8 cellular contexts compared by ENCODE assay signal in genomic region chr11:120168108-120168959, GRCh38. TPM values are rescaled to one million over a fixed set of nuclear protein-coding genes. Genes with fewer than 3 reads are reported as not detected.
A peak's percentile ranks its signal among the peaks of the same experiment; 100 is the strongest.
DNase-seq lines count a peak whose midpoint lies in the region; ATAC-seq and TF ChIP-seq lines count a peak whose summit lies in the region.

No MANE protein-coding gene starts in this region.

- POLR2A ChIA-PET in activated CD8-positive, alpha-beta T cell treated with anti-CD3 and anti-CD28 coated beads, Interleukin-2, amount 10 ng/mL, durations not matched to agents 7 days and 5 days (lab: Charles Lee) = no interaction called here

- no peaks in the 10 kb centered on the region for H3K9me3 Mint-ChIP-seq in activated CD8-positive, alpha-beta T cell treated with anti-CD3 and anti-CD28 coated beads, Interleukin-2, amount 10 ng/mL, durations not matched to agents 7 days and 5 days (ENCODE audit: insufficient read depth)

- H3K27me3 ChIP-seq in sigmoid colon = peaks cover 5 to 38% (median 12%) of the 10 kb centered on the region in 3 donors

- in situ Hi-C loops in GM13976 (cut with MboI; ENCODE audit: low sequenced_read_pairs, unreplicated experiment) = no loop called here

- TF ChIP-seq POLR2A in sigmoid colon (IDR thresholded peaks at IDR 0.05) = no peak

- H3K36me3 Mint-ChIP-seq in activated CD8-positive, alpha-beta T cell treated with anti-CD3 and anti-CD28 coated beads, Interleukin-2, amount 10 ng/mL, durations not matched to agents 7 days and 5 days (ENCODE audit: low read depth) = no peaks in the 10 kb centered on the region

- H3K4me3 Mint-ChIP-seq in activated CD8-positive, alpha-beta T cell treated with anti-CD3 and anti-CD28 coated beads, Interleukin-2, amount 10 ng/mL, durations not matched to agents 7 days and 5 days = peak overlapping the region; percentile 59

- no peak for ATAC-seq in activated CD8-positive, alpha-beta T cell treated with anti-CD3 and anti-CD28 coated beads, Interleukin-2, amount 10 ng/mL, durations not matched to agents 7 days and 5 days
- no peak for ATAC-seq in left ventricle myocardium superior

- CTCF ChIA-PET in activated CD8-positive, alpha-beta T cell treated with anti-CD3 and anti-CD28 coated beads, Interleukin-2, amount 10 ng/mL, durations not matched to agents 7 days and 5 days (lab: Charles Lee) = interaction anchor here (0.7 to 5.8 kb wide), 23 partner anchors 8 to 155 kb away, joined by 3 to 63 read pairs (median 5); no protein-coding TSS in a partner anchor

- H3K4me3 ChIP-seq in sigmoid colon = peak overlapping the region; percentile 31 to 58 (median 47)

- peaks cover 0 to 18% (median 18%) of the 10 kb centered on the region in 4 donors for H3K4me1 ChIP-seq in sigmoid colon

- TF ChIP-seq CTCF in GM13976 (IDR thresholded peaks at IDR 0.05; ENCODE audit: borderline replicate concordance, control extremely low read depth, extremely low read depth, insufficient read depth, missing control alignments) (no peak), sigmoid colon (IDR thresholded peaks at IDR 0.05) (no peak)

- H3K36me3 ChIP-seq in sigmoid colon = no peaks in the 10 kb centered on the region

- H3K27me3 Mint-ChIP-seq in activated CD8-positive, alpha-beta T cell treated with anti-CD3 and anti-CD28 coated beads, Interleukin-2, amount 10 ng/mL, durations not matched to agents 7 days and 5 days (ENCODE audit: low read depth) = peaks cover 45% of the 10 kb centered on the region

- H3K27ac ChIP-seq in sigmoid colon = peak overlapping the region in 3 of 4 donors; percentile 9 to 67 (median 42)

- 21 to 34% methylated on average over 35 of the region's 35 CpGs for WGBS in sigmoid colon, 2 donors

- no peak for TF ChIP-seq EP300 in sigmoid colon (IDR thresholded peaks at IDR 0.05)

- DNase-seq in GM13976 (ENCODE audit: low spot score) (peak; percentile 15), left ventricle myocardium superior (peak; percentile 28), sigmoid colon (peak; percentile 65), NCI-H524 treated with DMSO at 0.1 percent for 48 hours (lab: John Stamatoyannopoulos, UW) (no peak), pons (ENCODE audit: low spot score) (no peak), OCI-M2 (lab: John Stamatoyannopoulos, UW; ENCODE audit: unreplicated experiment) (no peak)
- DNase-seq in activated CD8-positive, alpha-beta T cell treated with anti-CD3 and anti-CD28 coated beads, Interleukin-2, amount 10 ng/mL, durations not matched to agents 7 days and 5 days = no peak
- no peak for DNase-seq in stimulated activated CD4-positive, alpha-beta T cell treated with anti-CD3 and anti-CD28 coated beads, Interleukin-12 subunit alpha, Interleukin-12 subunit beta, amount 100 ng/mL, for 4 hours

- no peak overlapping the region for H3K27ac Mint-ChIP-seq in activated CD8-positive, alpha-beta T cell treated with anti-CD3 and anti-CD28 coated beads, Interleukin-2, amount 10 ng/mL, durations not matched to agents 7 days and 5 days

- intact Hi-C loops in left ventricle myocardium superior (cut with micrococcal nuclease) (no loop called here), sigmoid colon (cut with DNase I) (loop anchor here (2.0 to 5.0 kb wide), 2 partner anchors 40 to 441 kb away; partner anchors contain the start of gene NECTIN1)

- no peaks in the 10 kb centered on the region for H3K4me1 Mint-ChIP-seq in activated CD8-positive, alpha-beta T cell treated with anti-CD3 and anti-CD28 coated beads, Interleukin-2, amount 10 ng/mL, durations not matched to agents 7 days and 5 days (ENCODE audit: low read depth)

- H3K9me3 ChIP-seq in sigmoid colon = peaks cover 0 to 2% (median 0%) of the 10 kb centered on the region in 4 donors

RNA-seq across cellular contexts. Expression of gene TRIM29, which starts 30.4 kb away (rescaled TPM):
- not detected for total RNA-seq in activated CD8-positive, alpha-beta T cell treated with anti-CD3 and anti-CD28 coated beads, Interleukin-2, amount 10 ng/mL, durations not matched to agents 7 days and 5 days
- total RNA-seq in left ventricle myocardium superior = 0.50 TPM
- total RNA-seq in sigmoid colon = 1 to 10 TPM in 3 of 4 donors, under 1 TPM in 1; 0.33 to 6.9 (median 1.1) TPM
- polyA plus RNA-seq in sigmoid colon = 1 to 10 TPM; 6.0 to 8.5 (median 7.2) TPM

RNA-seq across cellular contexts. Expression of gene OAF, which starts 42.5 kb away (rescaled TPM):
- 1 to 10 TPM; 5.3 TPM for total RNA-seq in activated CD8-positive, alpha-beta T cell treated with anti-CD3 and anti-CD28 coated beads, Interleukin-2, amount 10 ng/mL, durations not matched to agents 7 days and 5 days
- total RNA-seq in left ventricle myocardium superior = 27.9 TPM
- total RNA-seq in sigmoid colon = 10 to 100 TPM; 23.5 to 44.3 (median 41.2) TPM
- polyA plus RNA-seq in sigmoid colon = 10 to 100 TPM; 51.2 to 94.3 (median 74.7) TPM

Comparison
In these comparisons a context has a peak if more than half of its experiments do, and no peak if none do; other contexts are left out.
1. DNase-seq: peak in GM13976 (single experiment), left ventricle myocardium superior (single experiment) and sigmoid colon (single experiment); none in activated CD8-positive, alpha-beta T cell treated with anti-CD3 and anti-CD28 coated beads, Interleukin-2, amount 10 ng/mL, durations not matched to agents 7 days and 5 days (single experiment), NCI-H524 treated with DMSO at 0.1 percent for 48 hours (single experiment), pons (single experiment), stimulated activated CD4-positive, alpha-beta T cell treated with anti-CD3 and anti-CD28 coated beads, Interleukin-12 subunit alpha, Interleukin-12 subunit beta, amount 100 ng/mL, for 4 hours (single experiment) and OCI-M2 (single experiment).